Comparison of ENCODE assay signal across 19 cellular contexts in the genomic region with DNA sequence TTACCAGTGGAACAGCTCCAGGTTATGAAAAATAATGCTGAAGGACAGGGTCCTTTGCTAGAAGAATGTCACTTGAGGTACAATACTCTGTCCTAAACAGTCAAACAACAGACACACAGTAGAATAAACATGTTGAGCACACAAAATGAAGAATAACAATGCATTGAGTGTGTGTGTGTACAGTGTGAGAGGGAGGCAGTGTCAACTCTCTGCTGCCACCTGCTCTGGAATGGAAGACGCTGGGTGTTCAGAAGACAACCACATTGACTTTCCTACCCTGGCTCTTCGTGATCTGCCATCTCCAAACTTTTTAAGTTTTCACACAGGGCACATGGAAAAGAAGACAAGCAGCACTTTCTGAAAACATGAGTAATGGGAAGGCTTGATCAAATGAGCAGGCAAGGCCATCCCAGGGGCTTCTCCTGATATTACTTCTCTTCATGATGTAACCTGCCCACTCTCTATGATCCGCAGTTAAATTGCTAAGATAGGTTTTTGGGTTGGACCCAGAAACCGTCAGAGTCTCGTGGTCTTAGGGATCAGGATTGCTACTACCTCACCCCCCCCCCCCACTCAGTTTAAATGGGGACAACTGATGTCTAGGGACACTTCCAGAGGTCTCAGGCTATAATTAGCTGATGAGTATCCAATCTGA.
DNase-seq lines count a peak whose midpoint lies in the region; ATAC-seq and TF ChIP-seq lines count a peak whose summit lies in the region.
"Had no signal": no experiment of that assay in that cellular context is flagged by ENCODE, and none has a peak within 500 bp of the region (broad histone marks: within the 10 kb centered on the region; RNA-seq: fewer than 3 reads in every experiment).

No MANE protein-coding gene starts in this region.

- no peak overlapping the region for H3K4me3 Mint-ChIP-seq in T-cell
- H3K4me3 Mint-ChIP-seq: activated CD4-positive, alpha-beta T cell treated with anti-CD3 and anti-CD28 coated beads, Interleukin-2, amount 10 ng/mL, durations not matched to agents 7 days and 5 days; activated naive CD8-positive, alpha-beta T cell; IgD-negative memory B cell; memory B cell had no signal

- peak overlapping the region; percentile 32 for H3K4me2 ChIP-seq in skeletal muscle satellite cell (ENCODE audit: low read length)

- no peak overlapping the region for H3K27ac Mint-ChIP-seq in T-cell
- H3K27ac Mint-ChIP-seq: activated CD4-positive, alpha-beta T cell treated with anti-CD3 and anti-CD28 coated beads, Interleukin-2, amount 10 ng/mL, durations not matched to agents 7 days and 5 days; activated naive CD8-positive, alpha-beta T cell; IgD-negative memory B cell; memory B cell had no signal

- H3K36me3 ChIP-seq in adipocyte (ENCODE audit: control insufficient read depth, insufficient read depth, low read length, severe bottlenecking) (no peaks in the 10 kb centered on the region), right atrium auricular region (no peaks in the 10 kb centered on the region), skeletal muscle satellite cell (ENCODE audit: insufficient read depth, low read length) (no peaks in the 10 kb centered on the region)
- H3K36me3 ChIP-seq: SJSA1 had no signal

- H3K4me1 ChIP-seq in adipocyte (ENCODE audit: control insufficient read depth, insufficient read depth, low read length): peaks cover 31% of the 10 kb centered on the region
- peaks cover 0 to 14% of the 10 kb centered on the region in 2 donors for H3K4me1 ChIP-seq in right atrium auricular region
- H3K4me1 ChIP-seq in skeletal muscle satellite cell (ENCODE audit: control insufficient read depth, insufficient read depth, low read length): peaks cover 23% of the 10 kb centered on the region

- H3K9me3 Mint-ChIP-seq in T-cell: peaks cover 7 to 17% (median 12%) of the 10 kb centered on the region in 3 donors

- peak overlapping the region; percentile 55 to 67 for H3K27ac ChIP-seq in right atrium auricular region

- peaks cover 12% of the 10 kb centered on the region for H3K36me3 Mint-ChIP-seq in T-cell

- H3K27me3 ChIP-seq in adipocyte (replicated peaks; ENCODE audit: control insufficient read depth, insufficient read depth, low read length) (no peaks in the 10 kb centered on the region), right atrium auricular region (no peaks in the 10 kb centered on the region), skeletal muscle satellite cell (ENCODE audit: control insufficient read depth, insufficient read depth, low read length) (no peaks in the 10 kb centered on the region)
- H3K27me3 ChIP-seq: SJSA1 had no signal

- H3K9me3 ChIP-seq in adipocyte (ENCODE audit: control insufficient read depth, low read length) (peaks cover 4% of the 10 kb centered on the region), right atrium auricular region (no peaks in the 10 kb centered on the region), skeletal muscle satellite cell (replicated peaks; ENCODE audit: low read length) (no peaks in the 10 kb centered on the region)

- POLR2A ChIA-PET in T-cell (lab: Charles Lee): no interaction called here

- H3K27me3 Mint-ChIP-seq in T-cell: no peaks in the 10 kb centered on the region
- H3K27me3 Mint-ChIP-seq: activated CD4-positive, alpha-beta T cell treated with anti-CD3 and anti-CD28 coated beads, Interleukin-2, amount 10 ng/mL, durations not matched to agents 7 days and 5 days; activated naive CD8-positive, alpha-beta T cell; IgD-negative memory B cell; memory B cell had no signal

- no peak for TF ChIP-seq CTCF in right atrium auricular region (IDR thresholded peaks at IDR 0.05)

- ATAC-seq in T-cell (replicated peaks in 1 of 4) (no peak), GM21723 (IDR thresholded peaks at IDR 0.05; ENCODE audit: unreplicated experiment) (no peak), GM18861 (IDR thresholded peaks at IDR 0.05; ENCODE audit: unreplicated experiment) (no peak)

- peaks cover 0 to under 1% (median 0%) of the 10 kb centered on the region in 3 donors for H3K4me1 Mint-ChIP-seq in T-cell
- H3K4me1 Mint-ChIP-seq: activated CD4-positive, alpha-beta T cell treated with anti-CD3 and anti-CD28 coated beads, Interleukin-2, amount 10 ng/mL, durations not matched to agents 7 days and 5 days; IgD-negative memory B cell; memory B cell had no signal

- H3K9ac ChIP-seq in adipocyte (ENCODE audit: low read length): peak overlapping the region; percentile 26
- H3K9ac ChIP-seq in skeletal muscle satellite cell (ENCODE audit: low read depth, low read length): no peak overlapping the region

- H3K4me3 ChIP-seq in adipocyte (ENCODE audit: low read length) (peak overlapping the region; percentile 23), right atrium auricular region (no peak overlapping the region), skeletal muscle satellite cell (ENCODE audit: low read length) (no peak overlapping the region)
- H3K4me3 ChIP-seq: SJSA1 had no signal

- DNase-seq in DMS53 (lab: John Stamatoyannopoulos, UW): peak; percentile 42
- no peak for DNase-seq in adipocyte (ENCODE audit: low read depth)
- DNase-seq in right atrium auricular region (ENCODE audit: low spot score): no peak
- no peak for DNase-seq in T-cell
- no peak for DNase-seq in foreskin melanocyte
- DNase-seq: activated CD4-positive, alpha-beta T cell treated with anti-CD3 and anti-CD28 coated beads, Interleukin-2, amount 10 ng/mL, durations not matched to agents 7 days and 5 days; activated T-cell treated with anti-CD3 and anti-CD28 coated beads for 4 hours; central memory CD4-positive, alpha-beta T cell; COR-L47; GDM1; NCI-H1092; small intestine had no signal

- CTCF ChIA-PET in T-cell (lab: Charles Lee): no interaction called here
